ENCODE assay signal across 9 cellular contexts in genomic region chr10:103145860-103146466, GRCh38. TPM values are rescaled to one million over a fixed set of nuclear protein-coding genes. Genes with fewer than 3 reads are reported as not detected.
DNase-seq lines count a peak whose midpoint lies in the region; ATAC-seq and TF ChIP-seq lines count a peak whose summit lies in the region.
"Had no signal": no experiment of that assay in that cellular context is flagged by ENCODE, and none has a peak within 500 bp of the region (broad histone marks: within the 10 kb centered on the region; RNA-seq: fewer than 3 reads in every experiment).

No MANE protein-coding gene starts in this region.

- H3K9me3 ChIP-seq in fibroblast of lung (ENCODE audit: control insufficient read depth, insufficient read depth, low read depth, low read length) (no peaks in the 10 kb centered on the region), osteoblast (ENCODE audit: low read depth, low read length) (no peaks in the 10 kb centered on the region), upper lobe of right lung (no peaks in the 10 kb centered on the region)

- H3K4me2 ChIP-seq in fibroblast of lung (ENCODE audit: extremely low read depth, insufficient read depth, low read length) (peak overlapping the region; percentile 46), osteoblast (ENCODE audit: insufficient read depth, low read length) (peak overlapping the region; percentile 33)

- H3K9ac ChIP-seq in fibroblast of lung (ENCODE audit: insufficient read depth, low read length), result no peak overlapping the region

- H4K20me1 ChIP-seq in fibroblast of lung (ENCODE audit: control insufficient read depth, extremely low read depth, insufficient read depth, low read length), result no peaks in the 10 kb centered on the region
- peaks cover 16% of the 10 kb centered on the region for H4K20me1 ChIP-seq in osteoblast (ENCODE audit: insufficient read depth, low read length)

- H2AFZ ChIP-seq in fibroblast of lung (ENCODE audit: low read length) (no peak overlapping the region), osteoblast (ENCODE audit: low read length) (no peak overlapping the region)

- DNase-seq in DMS 273 (lab: John Stamatoyannopoulos, UW; ENCODE audit: unreplicated experiment) (peak; percentile 64), NCI-H446 treated with DMSO at 0.1 percent for 48 hours (lab: John Stamatoyannopoulos, UW) (peak; percentile 15), fibroblast of lung (ENCODE audit: low read depth in 2 of 2) (peak; percentile 86 to 94), osteoblast (ENCODE audit: insufficient read length, low spot score, missing footprints) (no peak), DMS153 (lab: John Stamatoyannopoulos, UW) (no peak), upper lobe of right lung (no peak), NCI-H2227 (lab: John Stamatoyannopoulos, UW; ENCODE audit: unreplicated experiment) (no peak)
- DNase-seq: KBM-7 had no signal

- H3K27ac ChIP-seq in fibroblast of lung (ENCODE audit: insufficient read depth, low read length) (no peak overlapping the region), osteoblast (ENCODE audit: low read depth, low read length) (peak overlapping the region; percentile 76), upper lobe of right lung (no peak overlapping the region)

- peaks cover 10% of the 10 kb centered on the region for H3K4me1 ChIP-seq in fibroblast of lung (ENCODE audit: control insufficient read depth, extremely low read depth, insufficient read depth, low read length)
- peaks cover 25% of the 10 kb centered on the region for H3K4me1 ChIP-seq in osteoblast (ENCODE audit: insufficient read depth, low read length)
- H3K4me1 ChIP-seq in upper lobe of right lung, result peaks cover 20% of the 10 kb centered on the region

- H3K36me3 ChIP-seq in fibroblast of lung (ENCODE audit: control insufficient read depth, insufficient read depth, low read length) (no peaks in the 10 kb centered on the region), osteoblast (ENCODE audit: insufficient read depth, low read length) (peaks cover 3% of the 10 kb centered on the region), upper lobe of right lung (peaks cover 8% of the 10 kb centered on the region)

- H3K27me3 ChIP-seq in fibroblast of lung (ENCODE audit: control insufficient read depth, insufficient read depth, low read length), result no peaks in the 10 kb centered on the region
- H3K27me3 ChIP-seq in osteoblast (ENCODE audit: insufficient read depth, low read length), result no peaks in the 10 kb centered on the region
- H3K27me3 ChIP-seq in upper lobe of right lung, result no peaks in the 10 kb centered on the region

- H3K79me2 ChIP-seq in fibroblast of lung (ENCODE audit: control insufficient read depth, insufficient read depth, low read length), result peaks cover 6% of the 10 kb centered on the region
- peaks cover 53% of the 10 kb centered on the region for H3K79me2 ChIP-seq in osteoblast (ENCODE audit: insufficient read depth, low read length)

- TF ChIP-seq CTCF in fibroblast of lung (conservative IDR thresholded peaks at IDR 0.05 in 1 of 2, IDR thresholded peaks at IDR 0.05 in 1 of 2; ENCODE audit: low read depth in 1 of 2, low read length in 2 of 2) (no peak), osteoblast (IDR thresholded peaks at IDR 0.05; ENCODE audit: extremely low read depth, low read depth, low read length) (no peak), upper lobe of right lung (IDR thresholded peaks at IDR 0.05) (no peak)

- ATAC-seq in upper lobe of right lung (no peak), GM21526 (IDR thresholded peaks at IDR 0.05; ENCODE audit: low FRiP score, unreplicated experiment) (no peak)

- H3K4me3 ChIP-seq in fibroblast of lung (replicated peaks in 1 of 4; ENCODE audit: control extremely low read depth in 1 of 4, insufficient read depth in 1 of 4, low read depth in 3 of 4, low read length in 4 of 4), result no peak overlapping the region
- H3K4me3 ChIP-seq in osteoblast (ENCODE audit: insufficient read depth, low read length), result no peak overlapping the region
- H3K4me3 ChIP-seq in upper lobe of right lung, result no peak overlapping the region

- intact Hi-C loops in upper lobe of right lung (cut with DNase I), result no loop called here

RNA-seq across cellular contexts. Expression of gene NT5C2, which starts 47.1 kb away (rescaled TPM):
- total RNA-seq in fibroblast of lung, result 66.8 and 82.2 TPM in 2 replicates
- polyA plus RNA-seq in fibroblast of lung, result 64.0 and 74.3 TPM in 2 replicates
- 47.9 and 58.2 TPM in 2 replicates for polyA plus RNA-seq in fibroblast of lung (2012)
- polyA minus RNA-seq in fibroblast of lung (ENCODE audit: low replicate concordance), result 33.3 and 40.0 TPM in 2 replicates
- total RNA-seq in osteoblast, result 94.1 and 96.9 TPM in 2 replicates
- 92.7 TPM for total RNA-seq in upper lobe of right lung

Comparison
In these comparisons a context has a peak if more than half of its experiments do, and no peak if none do; other contexts are left out.
1. DNase-seq: peak in DMS 273 (single experiment), NCI-H446 treated with DMSO at 0.1 percent for 48 hours (single experiment) and fibroblast of lung (2 of 2); none in osteoblast (single experiment), DMS153 (single experiment), upper lobe of right lung (single experiment) and NCI-H2227 (single experiment).